In genomic region chr12:57188090-57188425, GRCh38 we compare ENCODE assay signal across 35 cellular contexts. TPM values are rescaled to one million over a fixed set of nuclear protein-coding genes. Genes with fewer than 3 reads are reported as not detected.
"Had no signal": no experiment of that assay in that cellular context is flagged by ENCODE, and none has a peak within 500 bp of the region (broad histone marks: within the 10 kb centered on the region; RNA-seq: fewer than 3 reads in every experiment).

No MANE protein-coding gene starts in this region.

- ATAC-seq: activated T-cell treated with anti-CD3 and anti-CD28 coated beads, Interleukin-2, amount 50 U/mL, for 72 hours; activated T-helper 17 cell treated with anti-CD3 and anti-CD28 coated beads, Interleukin-2, amount 50 U/mL, for 72 hours; Panc1; Right ventricle myocardium inferior; SK-N-SH treated with all-trans-retinoic acid at 6 μM for 48 hours; T-cell had no signal

- H3K9me3 ChIP-seq: ascending aorta, MG63 had no signal

- H3K27me3 ChIP-seq: ascending aorta, MG63 had no signal

- H3K27ac ChIP-seq: ascending aorta, VCaP had no signal

- H3K4me1 ChIP-seq: ascending aorta had no signal

- H3K4me3 ChIP-seq: ascending aorta, MG63 had no signal

- DNase-seq: activated B cell treated with CpG ODN at 0.5 μM for 24 hours; activated CD4-positive, alpha-beta memory T cell treated with anti-CD3 and anti-CD28 coated beads, Interleukin-2, amount 10 ng/mL, durations not matched to agents 7 days and 5 days; activated CD4-positive, alpha-beta T cell treated with anti-CD3 and anti-CD28 coated beads for 4 hours; activated CD4-positive, CD25-positive, alpha-beta regulatory T cell treated with anti-CD3 and anti-CD28 coated beads, Interleukin-2, amount 50 U/mL, for 72 hours; activated effector memory CD4-positive, alpha-beta T cell treated with anti-CD3 and anti-CD28 coated beads, Interleukin-2, amount 50 U/mL, for 16 hours; activated naive CD4-positive, alpha-beta T cell; activated naive CD4-positive, alpha-beta T cell treated with anti-CD3 and anti-CD28 coated beads, Interleukin-2, amount 50 U/mL, for 16 hours; activated naive CD8-positive, alpha-beta T cell treated with anti-CD3 and anti-CD28 coated beads for 36 hours; activated T-cell treated with anti-CD3 and anti-CD28 coated beads, Interleukin-2, amount 50 U/mL, for 1 hour; activated T-cell treated with anti-CD3 and anti-CD28 coated beads, Interleukin-2, amount 50 U/mL, for 72 hours; cerebellar nuclear complex; Karpas-422; MG63; NCI-H1048; NCI-H1105 treated with DMSO at 0.1 percent for 48 hours; NCI-H1436; NCI-H1694; NCI-H1930; NCI-H2081 treated with DMSO at 0.1 percent for 48 hours; NCI-H226; NCI-H524 treated with DMSO at 0.1 percent for 48 hours; SIG-M5; T-cell; T-helper 2 cell; T-helper 9 cell had no signal

RNA-seq across cellular contexts. Expression of gene NXPH4, which starts 28.5 kb away (rescaled TPM):
- total RNA-seq: ascending aorta had no signal

RNA-seq across cellular contexts. Expression of gene LRP1-AS, which starts 40.6 kb away (rescaled TPM):
- total RNA-seq: activated B cell treated with CpG ODN at 0.5 μM for 24 hours; activated CD4-positive, alpha-beta memory T cell treated with anti-CD3 and anti-CD28 coated beads, Interleukin-2, amount 10 ng/mL, durations not matched to agents 7 days and 5 days; activated CD8-positive, alpha-beta memory T cell treated with anti-CD3 and anti-CD28 coated beads for 36 hours; activated naive CD8-positive, alpha-beta T cell treated with anti-CD3 and anti-CD28 coated beads for 36 hours; activated T-cell treated with anti-CD3 and anti-CD28 coated beads, Interleukin-2, amount 50 U/mL, for 72 hours; activated T-helper 17 cell treated with anti-CD3 and anti-CD28 coated beads, Interleukin-2, amount 50 U/mL, for 72 hours; ascending aorta; NCI-H460; Right ventricle myocardium inferior; RPMI7951; SK-MEL-5; T-cell had no signal
